In the genomic region with DNA sequence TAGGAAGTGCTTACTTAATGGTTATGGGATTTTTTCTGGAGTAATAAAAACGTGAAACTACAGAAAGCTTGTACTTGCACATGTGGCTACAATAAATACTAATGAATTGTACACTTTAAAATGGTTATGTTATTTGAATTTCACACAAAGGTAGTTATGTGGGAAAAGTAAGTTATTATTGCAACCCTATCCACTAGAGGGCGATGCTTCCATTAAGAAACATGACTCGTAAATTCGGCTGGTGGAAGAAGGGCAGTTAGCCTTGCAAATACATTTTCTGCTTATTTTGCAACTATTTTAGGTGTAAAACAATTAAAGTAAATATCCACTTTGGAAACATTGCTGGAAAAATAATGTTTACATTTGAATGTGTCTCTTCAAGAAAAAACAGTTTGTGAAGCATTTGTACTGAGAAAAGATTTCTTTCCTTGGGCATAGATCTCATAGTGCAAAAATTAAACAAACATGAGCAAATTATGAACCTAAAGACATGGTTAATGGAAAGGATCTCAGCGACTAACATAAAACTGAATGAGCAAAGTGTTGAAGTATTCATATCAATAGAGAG, we compare ENCODE assay signal across 8 cellular contexts.
A peak's percentile ranks its signal among the peaks of the same experiment; 100 is the strongest.
DNase-seq lines count a peak whose midpoint lies in the region; ATAC-seq and TF ChIP-seq lines count a peak whose summit lies in the region.

No MANE protein-coding gene starts in this region.

- H2AFZ ChIP-seq in MM.1S (ENCODE audit: low read length): no peak overlapping the region

- no peaks in the 10 kb centered on the region for H3K36me3 ChIP-seq in MM.1S (replicated peaks; ENCODE audit: insufficient read depth, low read length)
- no peaks in the 10 kb centered on the region for H3K36me3 ChIP-seq in esophagus muscularis mucosa
- H3K36me3 ChIP-seq in ovary: no peaks in the 10 kb centered on the region

- no peak overlapping the region for H3K4me3 ChIP-seq in MM.1S (ENCODE audit: low read length)
- no peak overlapping the region for H3K4me3 ChIP-seq in esophagus muscularis mucosa
- no peak overlapping the region for H3K4me3 ChIP-seq in ovary

- H3K27ac ChIP-seq in MM.1S (ENCODE audit: low read length) (no peak overlapping the region), esophagus muscularis mucosa (replicated peaks in 1 of 4) (no peak overlapping the region), ovary (no peak overlapping the region)

- no peaks in the 10 kb centered on the region for H3F3A ChIP-seq in MM.1S (ENCODE audit: insufficient read depth, low read length)

- intact Hi-C loops in esophagus muscularis mucosa (cut with DNase I) (loop anchor here (5.0 kb wide), 3 partner anchors 281 to 471 kb away; no protein-coding TSS in a partner anchor), ovary (cut with DNase I) (loop anchor here (1.0 to 10.0 kb wide), 4 partner anchors 293 to 476 kb away; no protein-coding TSS in a partner anchor)

- H4K20me1 ChIP-seq in MM.1S (ENCODE audit: insufficient read depth, low read length): no peaks in the 10 kb centered on the region

- TF ChIP-seq CTCF in MM.1S (IDR thresholded peaks at IDR 0.05; ENCODE audit: low read length) (peak; percentile 67), esophagus muscularis mucosa (IDR thresholded peaks at IDR 0.05) (peak; percentile 52 to 70 (median 66)), ovary (IDR thresholded peaks at IDR 0.05) (peak; percentile 28 to 75 (median 70))

- no peak for TF ChIP-seq POLR2A in esophagus muscularis mucosa (IDR thresholded peaks at IDR 0.05; ENCODE audit: low read depth)
- TF ChIP-seq POLR2A in ovary (IDR thresholded peaks at IDR 0.05): no peak

- H3K9me3 ChIP-seq in MM.1S (replicated peaks; ENCODE audit: insufficient read depth, low read length) (no peaks in the 10 kb centered on the region), esophagus muscularis mucosa (no peaks in the 10 kb centered on the region), ovary (no peaks in the 10 kb centered on the region)

- no peak overlapping the region for H3K4me2 ChIP-seq in MM.1S (ENCODE audit: low read depth, low read length)

- DNase-seq in EH (ENCODE audit: low read depth) (peak; percentile 66), MM.1S (peak; percentile 60), RPMI8226 (peak; percentile 66), esophagus muscularis mucosa (ENCODE audit: extremely low spot score) (no peak), ovary (peak in 1 of 5 donors; percentile 30)
- DNase-seq in stimulated activated CD4-positive, alpha-beta T cell treated with anti-CD3 and anti-CD28 coated beads, Interleukin-12 subunit alpha, Interleukin-12 subunit beta, amount 100 ng/mL, for 4 hours: no peak

- H3K79me2 ChIP-seq in MM.1S (ENCODE audit: low read length): no peaks in the 10 kb centered on the region

- H3K9ac ChIP-seq in MM.1S (ENCODE audit: low read length): no peak overlapping the region

- H3K27me3 ChIP-seq in MM.1S (replicated peaks; ENCODE audit: insufficient read depth, low read length) (no peaks in the 10 kb centered on the region), esophagus muscularis mucosa (no peaks in the 10 kb centered on the region), ovary (no peaks in the 10 kb centered on the region)

- peak; percentile 64 for ATAC-seq in GM21576 (IDR thresholded peaks at IDR 0.05; ENCODE audit: unreplicated experiment)
- ATAC-seq in HG03135 (IDR thresholded peaks at IDR 0.05; ENCODE audit: unreplicated experiment): no peak

- TF ChIP-seq EP300 in esophagus muscularis mucosa (IDR thresholded peaks at IDR 0.05) (no peak), ovary (IDR thresholded peaks at IDR 0.05) (no peak)

- 3% methylated on average over 5 of the region's 5 CpGs for WGBS in esophagus muscularis mucosa
- 2 to 4% (median 2%) methylated on average over 5 of the region's 5 CpGs for WGBS in ovary, 3 donors

- no peaks in the 10 kb centered on the region for H3K9me2 ChIP-seq in MM.1S (replicated peaks; ENCODE audit: insufficient read depth, low read length)

- H3K4me1 ChIP-seq in MM.1S (ENCODE audit: low read length) (no peaks in the 10 kb centered on the region), esophagus muscularis mucosa (peaks cover 0 to 8% (median 3%) of the 10 kb centered on the region in 4 donors), ovary (ENCODE audit: insufficient read depth) (no peaks in the 10 kb centered on the region)

Comparison
In these comparisons a context has a peak if more than half of its experiments do, and no peak if none do; other contexts are left out.
1. DNase-seq: peak in EH (single experiment), MM.1S (single experiment) and RPMI8226 (single experiment); none in esophagus muscularis mucosa (single experiment) and stimulated activated CD4-positive, alpha-beta T cell treated with anti-CD3 and anti-CD28 coated beads, Interleukin-12 subunit alpha, Interleukin-12 subunit beta, amount 100 ng/mL, for 4 hours (single experiment).
2. Peak in every context shown above with its lines, with median percentiles within 50 percentile points of each other: CTCF ChIP-seq.